In the genomic region with DNA sequence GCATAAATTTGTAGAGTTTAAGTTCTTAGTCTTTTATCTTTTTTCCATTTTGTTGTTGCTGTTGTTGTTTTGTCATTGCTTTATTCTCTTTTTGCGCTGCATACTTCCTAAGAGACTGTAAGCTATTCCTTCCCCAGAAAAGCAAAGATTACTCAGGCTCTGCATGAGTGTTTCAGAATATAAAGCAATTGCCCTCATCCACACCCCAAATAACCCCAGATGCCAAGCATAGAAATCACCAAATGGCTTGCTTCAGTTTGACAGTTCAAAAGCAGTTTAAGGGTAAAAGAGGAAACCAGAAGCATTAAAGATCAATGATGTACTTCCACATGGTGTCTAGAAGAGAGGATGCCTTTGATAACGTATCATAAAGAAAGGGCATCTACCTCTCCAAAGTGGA, we compare ENCODE assay signal across 27 cellular contexts. TPM values are rescaled to one million over a fixed set of nuclear protein-coding genes. Genes with fewer than 3 reads are reported as not detected.
DNase-seq lines count a peak whose midpoint lies in the region; ATAC-seq and TF ChIP-seq lines count a peak whose summit lies in the region.
"Had no signal": no experiment of that assay in that cellular context is flagged by ENCODE, and none has a peak within 500 bp of the region (broad histone marks: within the 10 kb centered on the region; RNA-seq: fewer than 3 reads in every experiment).

No MANE protein-coding gene starts in this region.

- TF ChIP-seq EP300 in SK-N-SH (IDR thresholded peaks at IDR 0.05; ENCODE audit: borderline replicate concordance in 1 of 2, low read depth in 1 of 2, low read length in 1 of 2), result no peak

- no peaks in the 10 kb centered on the region for H3K9me3 ChIP-seq in SK-N-SH
- no peaks in the 10 kb centered on the region for H3K9me3 ChIP-seq in CD4-positive, alpha-beta T cell (ENCODE audit: control insufficient read depth, low read length)
- H3K9me3 ChIP-seq: adrenal gland had no signal

- H3K9ac ChIP-seq in SK-N-SH, result no peak overlapping the region

- peaks cover 27% of the 10 kb centered on the region for H3K4me1 Mint-ChIP-seq in CD4-positive, alpha-beta T cell (ENCODE audit: low read depth)
- peaks cover 80% of the 10 kb centered on the region for H3K4me1 Mint-ChIP-seq in activated T-helper 1 cell treated with anti-CD3 and anti-CD28 coated beads, Interleukin-12 subunit alpha, Interleukin-12 subunit beta, Interleukin-2, Interleukin-4 antibody, amounts not matched to agents 30 ng/mL and 10 ng/mL and 1 ng/mL, durations not matched to agents 14 hours and 24 hours and 36 hours (ENCODE audit: low read depth)
- H3K4me1 Mint-ChIP-seq in nephron progenitor cell, result peaks cover 28% of the 10 kb centered on the region

- H3K4me3 Mint-ChIP-seq in CD4-positive, alpha-beta T cell, result no peak overlapping the region
- H3K4me3 Mint-ChIP-seq in activated T-helper 1 cell treated with anti-CD3 and anti-CD28 coated beads, Interleukin-12 subunit alpha, Interleukin-12 subunit beta, Interleukin-2, Interleukin-4 antibody, amounts not matched to agents 30 ng/mL and 10 ng/mL and 1 ng/mL, durations not matched to agents 14 hours and 24 hours and 36 hours, result no peak overlapping the region
- H3K4me3 Mint-ChIP-seq in nephron progenitor cell, result no peak overlapping the region
- H3K4me3 Mint-ChIP-seq: T-cell had no signal

- WGBS in SK-N-SH (ENCODE audit: low lambda C conversion rate), result 83% methylated on average over 2 of the region's 2 CpGs

- H2AFZ ChIP-seq in SK-N-SH (ENCODE audit: low read depth), result no peak overlapping the region

- H4K20me1 ChIP-seq in SK-N-SH (ENCODE audit: insufficient read depth), result no peaks in the 10 kb centered on the region

- no peak for DNase-seq in SK-N-SH
- DNase-seq in CD4-positive, alpha-beta T cell, result no peak
- DNase-seq in activated T-helper 1 cell treated with anti-CD3 and anti-CD28 coated beads, Interleukin-12 subunit alpha, Interleukin-12 subunit beta, Interleukin-2, Interleukin-4 antibody, amounts not matched to agents 30 ng/mL and 10 ng/mL and 1 ng/mL, durations not matched to agents 14 hours and 24 hours and 36 hours (ENCODE audit: low spot score), result no peak
- no peak for DNase-seq in nephron progenitor cell
- no peak for DNase-seq in GM19238 (ENCODE audit: insufficient read length, low spot score)
- DNase-seq in activated gamma-delta T cell treated with Interleukin-2 at 50 U/mL for 16 hours, result no peak
- DNase-seq: 8988T; activated T-cell treated with anti-CD3 and anti-CD28 coated beads for 4 hours; adrenal gland; DMS79 treated with DMSO at 0.1 percent for 48 hours; effector memory CD4-positive, alpha-beta T cell; glutamatergic neuron; NCI-H1092 treated with DMSO at 0.1 percent for 48 hours; NCI-H1930; NCI-H748 treated with DMSO at 0.1 percent for 48 hours; nucleus accumbens; retina; SHP77 treated with DMSO at 0.1 percent for 48 hours; stimulated activated CD4-positive, alpha-beta T cell treated with anti-CD3 and anti-CD28 coated beads, Interleukin-4, amount 100 ng/mL, for 24 hours; stimulated activated naive CD4-positive, alpha-beta T cell treated with Interleukin-2 at 50 U/mL for 16 hours; T-cell had no signal

- peaks cover 0 to 7% of the 10 kb centered on the region in 2 experiments; a peak in 2 of 4 replicates for H3K4me1 ChIP-seq in SK-N-SH (ENCODE audit: control insufficient read depth in 1 of 2, insufficient read depth in 2 of 2, low read depth in 1 of 2, low read length in 1 of 2)

- H3K27ac Mint-ChIP-seq in CD4-positive, alpha-beta T cell, result no peak overlapping the region
- H3K27ac Mint-ChIP-seq in activated T-helper 1 cell treated with anti-CD3 and anti-CD28 coated beads, Interleukin-12 subunit alpha, Interleukin-12 subunit beta, Interleukin-2, Interleukin-4 antibody, amounts not matched to agents 30 ng/mL and 10 ng/mL and 1 ng/mL, durations not matched to agents 14 hours and 24 hours and 36 hours, result peak overlapping the region; percentile 83
- H3K27ac Mint-ChIP-seq in nephron progenitor cell, result peak overlapping the region; percentile 16
- H3K27ac Mint-ChIP-seq: T-cell had no signal

- no peaks in the 10 kb centered on the region for H3K36me3 Mint-ChIP-seq in CD4-positive, alpha-beta T cell (ENCODE audit: low read depth)
- peaks cover 22% of the 10 kb centered on the region for H3K36me3 Mint-ChIP-seq in activated T-helper 1 cell treated with anti-CD3 and anti-CD28 coated beads, Interleukin-12 subunit alpha, Interleukin-12 subunit beta, Interleukin-2, Interleukin-4 antibody, amounts not matched to agents 30 ng/mL and 10 ng/mL and 1 ng/mL, durations not matched to agents 14 hours and 24 hours and 36 hours (ENCODE audit: low read depth)
- no peaks in the 10 kb centered on the region for H3K36me3 Mint-ChIP-seq in nephron progenitor cell (ENCODE audit: low read depth)
- H3K36me3 Mint-ChIP-seq: T-cell had no signal

- POLR2A ChIA-PET in SK-N-SH (lab: Yijun Ruan, JAX), result no interaction called here
- POLR2A ChIA-PET in CD4-positive, alpha-beta T cell (lab: Charles Lee), result no interaction called here

- peaks cover 7% of the 10 kb centered on the region for H3F3A ChIP-seq in SK-N-SH (replicated peaks; ENCODE audit: insufficient read depth)

- no peak overlapping the region for H3K4me3 ChIP-seq in SK-N-SH (ENCODE audit: low read depth in 2 of 2, low read length in 1 of 2)
- H3K4me3 ChIP-seq: adrenal gland, GM12878 had no signal

- H3K27me3 Mint-ChIP-seq in CD4-positive, alpha-beta T cell, result no peaks in the 10 kb centered on the region
- no peaks in the 10 kb centered on the region for H3K27me3 Mint-ChIP-seq in activated T-helper 1 cell treated with anti-CD3 and anti-CD28 coated beads, Interleukin-12 subunit alpha, Interleukin-12 subunit beta, Interleukin-2, Interleukin-4 antibody, amounts not matched to agents 30 ng/mL and 10 ng/mL and 1 ng/mL, durations not matched to agents 14 hours and 24 hours and 36 hours (ENCODE audit: insufficient read depth)
- H3K27me3 Mint-ChIP-seq in nephron progenitor cell (ENCODE audit: low read depth, poor library complexity), result peaks cover 2% of the 10 kb centered on the region
- H3K27me3 Mint-ChIP-seq: T-cell had no signal

- no peaks in the 10 kb centered on the region for H3K36me3 ChIP-seq in SK-N-SH (replicated peaks in 1 of 2; ENCODE audit: control insufficient read depth in 1 of 2, insufficient read depth in 2 of 2, low read length in 1 of 2)
- H3K36me3 ChIP-seq: adrenal gland had no signal

- H3K9me3 Mint-ChIP-seq in CD4-positive, alpha-beta T cell, result peaks cover 2% of the 10 kb centered on the region
- peaks cover 14% of the 10 kb centered on the region for H3K9me3 Mint-ChIP-seq in activated T-helper 1 cell treated with anti-CD3 and anti-CD28 coated beads, Interleukin-12 subunit alpha, Interleukin-12 subunit beta, Interleukin-2, Interleukin-4 antibody, amounts not matched to agents 30 ng/mL and 10 ng/mL and 1 ng/mL, durations not matched to agents 14 hours and 24 hours and 36 hours
- peaks cover 14% of the 10 kb centered on the region for H3K9me3 Mint-ChIP-seq in nephron progenitor cell

- no peaks in the 10 kb centered on the region for H3K27me3 ChIP-seq in SK-N-SH (ENCODE audit: insufficient read depth)
- no peaks in the 10 kb centered on the region for H3K27me3 ChIP-seq in CD4-positive, alpha-beta T cell (ENCODE audit: control insufficient read depth, insufficient read depth, low read length)
- H3K27me3 ChIP-seq: adrenal gland had no signal

- no peaks in the 10 kb centered on the region for H3K9me2 ChIP-seq in SK-N-SH

- ATAC-seq in SK-N-SH treated with all-trans-retinoic acid at 6 μM for 48 hours (no peak), GM21367 (IDR thresholded peaks at IDR 0.05; ENCODE audit: unreplicated experiment) (no peak)
- ATAC-seq in CD4-positive, alpha-beta T cell (ENCODE audit: poor library complexity), result peak; percentile 11
- ATAC-seq: esophagus mucosa, GM12878 had no signal

- intact Hi-C loops in CD4-positive, alpha-beta T cell (cut with DNase I, micrococcal nuclease), result no loop called here
- intact Hi-C loops in activated T-helper 1 cell treated with anti-CD3 and anti-CD28 coated beads, Interleukin-12 subunit alpha, Interleukin-12 subunit beta, Interleukin-2, Interleukin-4 antibody, amounts not matched to agents 30 ng/mL and 10 ng/mL and 1 ng/mL, durations not matched to agents 14 hours and 24 hours and 36 hours (cut with micrococcal nuclease), result loop anchor here (10.0 kb wide), 1 partner anchor 754 kb away; no protein-coding TSS in a partner anchor

- H3K4me2 ChIP-seq in SK-N-SH, result no peak overlapping the region

- H3K79me2 ChIP-seq in SK-N-SH (ENCODE audit: insufficient read depth), result no peaks in the 10 kb centered on the region

- TF ChIP-seq CTCF in SK-N-SH (IDR thresholded peaks at IDR 0.05) (no peak), nephron progenitor cell (IDR thresholded peaks at IDR 0.05) (no peak)
- no peak for TF ChIP-seq CTCF in CD4-positive, alpha-beta T cell (IDR thresholded peaks at IDR 0.05)

- no peak for TF ChIP-seq RAD21 in SK-N-SH (IDR thresholded peaks at IDR 0.05; ENCODE audit: low read length)

- CTCF ChIA-PET in SK-N-SH (lab: Yijun Ruan, JAX), result interaction anchor here (0.8 kb wide), 1 partner anchor 84 kb away, joined by 3 read pairs; no protein-coding TSS in a partner anchor
- CTCF ChIA-PET in CD4-positive, alpha-beta T cell (lab: Charles Lee), result no interaction called here

- H3K27ac ChIP-seq in SK-N-SH (ENCODE audit: low read depth in 2 of 2, low read length in 1 of 2), result no peak overlapping the region
- no peak overlapping the region for H3K27ac ChIP-seq in CD4-positive, alpha-beta T cell (ENCODE audit: low read depth, low read length)
- H3K27ac ChIP-seq: adrenal gland had no signal

TF ChIP-seq in SK-N-SH, 30 proteins besides CTCF, POLR2A, EP300 and RAD21:
- 0 out of 2 replicates have a peak, but pooled peaks have one; percentile 9 for TF ChIP-seq TCF12 (IDR thresholded peaks at IDR 0.05)
- no peak for TF ChIP-seq GATA2 (CRISPR knock-in tag; IDR thresholded peaks at IDR 0.05)
- TF ChIP-seq GABPA (IDR thresholded peaks at IDR 0.05; ENCODE audit: low read depth), result no peak

TF ChIP-seq in SK-N-SH treated with all-trans-retinoic acid at 6 μM for 48 hours, 23 proteins besides CTCF, POLR2A, EP300 and RAD21 (continues in another document):
- TF ChIP-seq ZFP30 (CRISPR knock-in tag; IDR thresholded peaks at IDR 0.05) (no peak), SNAI2 (CRISPR knock-in tag; IDR thresholded peaks at IDR 0.05) (no peak)

RNA-seq across cellular contexts. Expression of a gene that starts 40.3 kb away (rescaled TPM):
- not detected in 2 replicates for polyA plus RNA-seq in SK-N-SH (2012; rRNA removed)
- not detected in 2 replicates for polyA plus RNA-seq in SK-N-SH (2012; cell fraction: cytosol; rRNA removed)
- polyA plus RNA-seq in SK-N-SH (2012; cell fraction: nucleus; rRNA removed), result not detected in 2 replicates
- under 1 TPM; 0.08 to 0.14 TPM for total RNA-seq in CD4-positive, alpha-beta T cell
- 136 and 138 TPM in 2 replicates for total RNA-seq in activated T-helper 1 cell treated with anti-CD3 and anti-CD28 coated beads, Interleukin-12 subunit alpha, Interleukin-12 subunit beta, Interleukin-2, Interleukin-4 antibody, amounts not matched to agents 30 ng/mL and 10 ng/mL and 1 ng/mL, durations not matched to agents 14 hours and 24 hours and 36 hours
- total RNA-seq: adrenal gland, esophagus mucosa, GM12878, lung microvascular endothelial cell, myocyte had no signal
- polyA plus RNA-seq: adrenal gland, GM12878 had no signal

Comparison
In these comparisons a context has a peak if more than half of its experiments do, and no peak if none do; other contexts are left out.
1. RNA of a gene that starts 40.3 kb away (total RNA-seq): 136 to 138 TPM in activated T-helper 1 cell treated with anti-CD3 and anti-CD28 coated beads, Interleukin-12 subunit alpha, Interleukin-12 subunit beta, Interleukin-2, Interleukin-4 antibody, amounts not matched to agents 30 ng/mL and 10 ng/mL and 1 ng/mL, durations not matched to agents 14 hours and 24 hours and 36 hours; 0.08 to 0.14 TPM in CD4-positive, alpha-beta T cell; every median in the first group is over 100 times any median in the second.